In the genomic region with DNA sequence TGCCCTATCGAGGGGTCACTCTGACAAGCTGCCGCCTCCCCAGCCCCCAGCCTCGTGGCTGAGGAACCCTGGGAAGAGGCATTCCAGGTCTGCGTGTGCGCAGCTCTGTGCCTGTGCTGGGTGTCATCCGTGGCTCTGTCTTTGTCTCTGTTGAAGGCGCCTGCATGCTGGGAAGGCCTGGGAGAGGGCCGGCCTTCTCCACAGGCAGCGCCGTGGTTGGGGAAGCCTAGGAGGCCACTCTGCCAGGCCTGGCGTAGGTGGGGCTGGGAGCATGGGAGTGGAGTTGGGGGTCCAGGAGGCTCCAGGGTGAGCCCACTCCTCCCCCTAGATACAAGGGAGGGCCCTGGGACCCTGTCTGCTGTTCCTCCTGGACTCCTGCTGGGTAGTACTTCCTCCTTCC, we compare ENCODE assay signal across 1 cellular context.
A peak's percentile ranks its signal among the peaks of the same experiment; 100 is the strongest.
TF ChIP-seq lines count a peak whose summit lies in the region.

No MANE protein-coding gene starts in this region.

TF ChIP-seq in WTC11, 78 proteins besides CTCF, POLR2A, EP300 and RAD21:
- TF ChIP-seq, protein P1, sequence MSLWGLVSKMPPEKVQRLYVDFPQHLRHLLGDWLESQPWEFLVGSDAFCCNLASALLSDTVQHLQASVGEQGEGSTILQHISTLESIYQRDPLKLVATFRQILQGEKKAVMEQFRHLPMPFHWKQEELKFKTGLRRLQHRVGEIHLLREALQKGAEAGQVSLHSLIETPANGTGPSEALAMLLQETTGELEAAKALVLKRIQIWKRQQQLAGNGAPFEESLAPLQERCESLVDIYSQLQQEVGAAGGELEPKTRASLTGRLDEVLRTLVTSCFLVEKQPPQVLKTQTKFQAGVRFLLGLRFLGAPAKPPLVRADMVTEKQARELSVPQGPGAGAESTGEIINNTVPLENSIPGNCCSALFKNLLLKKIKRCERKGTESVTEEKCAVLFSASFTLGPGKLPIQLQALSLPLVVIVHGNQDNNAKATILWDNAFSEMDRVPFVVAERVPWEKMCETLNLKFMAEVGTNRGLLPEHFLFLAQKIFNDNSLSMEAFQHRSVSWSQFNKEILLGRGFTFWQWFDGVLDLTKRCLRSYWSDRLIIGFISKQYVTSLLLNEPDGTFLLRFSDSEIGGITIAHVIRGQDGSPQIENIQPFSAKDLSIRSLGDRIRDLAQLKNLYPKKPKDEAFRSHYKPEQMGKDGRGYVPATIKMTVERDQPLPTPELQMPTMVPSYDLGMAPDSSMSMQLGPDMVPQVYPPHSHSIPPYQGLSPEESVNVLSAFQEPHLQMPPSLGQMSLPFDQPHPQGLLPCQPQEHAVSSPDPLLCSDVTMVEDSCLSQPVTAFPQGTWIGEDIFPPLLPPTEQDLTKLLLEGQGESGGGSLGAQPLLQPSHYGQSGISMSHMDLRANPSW (CRISPR knock-in tag; conservative IDR thresholded peaks at IDR 0.05; ENCODE audit: low read depth): no peak
- 0 out of 2 replicates have a peak, but pooled peaks have one; percentile 15 for TF ChIP-seq ZNF121 (CRISPR knock-in tag; IDR thresholded peaks at IDR 0.05)
TF ChIP-seq in WTC11: peak in this region for 1.
